Comparison of ENCODE assay signal across 29 cellular contexts in the genomic region with DNA sequence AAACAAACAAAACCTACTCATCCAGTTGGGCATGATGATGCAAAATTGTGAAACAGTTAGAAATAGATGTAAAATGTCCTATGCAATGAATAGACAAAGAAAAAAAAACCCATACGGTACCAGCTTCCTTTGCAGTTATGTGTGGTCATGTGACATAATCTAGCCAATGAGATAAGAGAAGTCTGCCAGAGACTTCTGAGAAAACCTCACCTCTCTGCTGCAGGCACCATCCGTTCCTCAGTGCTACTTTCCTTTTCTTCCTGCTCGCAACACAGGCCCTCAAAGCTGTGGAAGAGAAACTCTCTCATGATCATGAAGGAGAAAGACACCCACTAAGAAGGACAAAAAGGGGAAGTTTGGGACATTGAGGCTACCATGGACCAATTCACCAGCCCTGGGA.
DNase-seq lines count a peak whose midpoint lies in the region; ATAC-seq lines count a peak whose summit lies in the region.
"Had no signal": no experiment of that assay in that cellular context is flagged by ENCODE, and none has a peak within 500 bp of the region (broad histone marks: within the 10 kb centered on the region; RNA-seq: fewer than 3 reads in every experiment).

No MANE protein-coding gene starts in this region.

- H3K27me3 Mint-ChIP-seq in activated naive CD4-positive, alpha-beta T cell treated with anti-CD3 and anti-CD28 coated beads for 36 hours (ENCODE audit: low read depth): no peaks in the 10 kb centered on the region
- H3K27me3 Mint-ChIP-seq in activated T-helper 17 cell treated with anti-CD3 and anti-CD28 coated beads, Interleukin-2, amount 50 U/mL, for 72 hours: peaks cover 3% of the 10 kb centered on the region
- no peaks in the 10 kb centered on the region for H3K27me3 Mint-ChIP-seq in natural killer cell treated with Interleukin-12 subunit alpha and Interleukin-12 subunit beta and Interleukin-15 and Interleukin-18, amount 100 ng/mL, for 72 hours

- DNase-seq in activated naive CD4-positive, alpha-beta T cell treated with anti-CD3 and anti-CD28 coated beads for 36 hours: peak; percentile 62
- no peak for DNase-seq in activated naive CD4-positive, alpha-beta T cell (lab: John Stamatoyannopoulos, UW)
- DNase-seq in NAMALWA (ENCODE audit: low spot score) (peak; percentile 35), trophoblast cell (no peak), NCI-H345 treated with DMSO at 0.1 percent for 48 hours (lab: John Stamatoyannopoulos, UW; ENCODE audit: unreplicated experiment) (no peak), SHP77 treated with DMSO at 0.1 percent for 48 hours (lab: John Stamatoyannopoulos, UW) (no peak)
- peak; percentile 64 for DNase-seq in natural killer cell treated with Interleukin-12 subunit alpha and Interleukin-12 subunit beta and Interleukin-15 and Interleukin-18, amount 100 ng/mL, for 72 hours (ENCODE audit: low spot score)
- DNase-seq: ACHN; activated CD4-positive, alpha-beta T cell treated with anti-CD3 and anti-CD28 coated beads for 1 hour; activated naive CD4-positive, alpha-beta T cell treated with anti-CD3 and anti-CD28 coated beads, Interleukin-2, amount 50 U/mL, for 16 hours; anterior cingulate cortex; cortex of kidney; endodermal cell; foreskin keratinocyte; HCEC 1CT; heart right ventricle; KG1; lower lobe of right lung; MG63; NCI-H1436 treated with DMSO at 0.1 percent for 48 hours; NCI-H2107; NCI-H446 treated with DMSO at 0.1 percent for 48 hours; substantia nigra; upper lobe of left lung had no signal

- no peak overlapping the region for H4K91ac ChIP-seq in trophoblast cell (ENCODE audit: low read depth, low read length)

- no peaks in the 10 kb centered on the region for H3K36me3 ChIP-seq in trophoblast cell (ENCODE audit: control insufficient read depth in 1 of 2, insufficient read depth in 2 of 2, low read length in 2 of 2)
- H3K36me3 ChIP-seq: heart right ventricle, lower lobe of right lung, MG63, upper lobe of left lung had no signal

- H2AK5ac ChIP-seq in trophoblast cell (ENCODE audit: low read length): no peak overlapping the region

- no peaks in the 10 kb centered on the region for H3K27me3 ChIP-seq in trophoblast cell (ENCODE audit: insufficient read depth, low read length)
- H3K27me3 ChIP-seq: MG63, upper lobe of left lung had no signal

- H3K27ac ChIP-seq in trophoblast cell (ENCODE audit: low read depth, low read length): no peak overlapping the region
- H3K27ac ChIP-seq: foreskin keratinocyte, heart right ventricle, lower lobe of right lung, parathyroid adenoma, SK-N-MC, upper lobe of left lung had no signal

- H3K18ac ChIP-seq in trophoblast cell (ENCODE audit: low read length): no peak overlapping the region

- intact Hi-C loops in activated naive CD4-positive, alpha-beta T cell treated with anti-CD3 and anti-CD28 coated beads for 36 hours (cut with micrococcal nuclease): loop anchor here (1.0 kb wide), 2 partner anchors 28 to 57 kb away; no protein-coding TSS in a partner anchor

- no peak overlapping the region for H4K8ac ChIP-seq in trophoblast cell (ENCODE audit: low read depth, low read length)

- H3K4ac ChIP-seq in trophoblast cell (ENCODE audit: low read depth, low read length): no peak overlapping the region

- CTCF ChIA-PET in activated naive CD4-positive, alpha-beta T cell treated with anti-CD3 and anti-CD28 coated beads for 36 hours (lab: Charles Lee): interaction anchor here (1.2 to 3.3 kb wide), 3 partner anchors 12 to 54 kb away, joined by 3 to 19 read pairs (median 4); no protein-coding TSS in a partner anchor

- no peaks in the 10 kb centered on the region for H3K4me1 ChIP-seq in trophoblast cell (ENCODE audit: control insufficient read depth in 1 of 2, insufficient read depth in 2 of 2, low read length in 2 of 2)
- H3K4me1 ChIP-seq: foreskin keratinocyte, heart right ventricle, lower lobe of right lung, parathyroid adenoma, upper lobe of left lung had no signal

- no peaks in the 10 kb centered on the region for H3K79me1 ChIP-seq in trophoblast cell (ENCODE audit: low read length)

- no peaks in the 10 kb centered on the region for H3K79me2 ChIP-seq in trophoblast cell (ENCODE audit: control insufficient read depth, insufficient read depth, low read length, poor library complexity)
- H3K79me2 ChIP-seq: parathyroid adenoma had no signal

- peak; percentile 71 for ATAC-seq in activated T-helper 17 cell treated with anti-CD3 and anti-CD28 coated beads, Interleukin-2, amount 50 U/mL, for 72 hours (replicated peaks)
- peak; percentile 81 to 91 for ATAC-seq in natural killer cell treated with Interleukin-12 subunit alpha and Interleukin-12 subunit beta and Interleukin-15 and Interleukin-18, amount 100 ng/mL, for 72 hours
- ATAC-seq: esophagus mucosa, foreskin keratinocyte, heart right ventricle, lower lobe of right lung had no signal

- peak overlapping the region; percentile 38 for H3K4me3 Mint-ChIP-seq in activated naive CD4-positive, alpha-beta T cell treated with anti-CD3 and anti-CD28 coated beads for 36 hours
- peak overlapping the region; percentile 50 for H3K4me3 Mint-ChIP-seq in activated T-helper 17 cell treated with anti-CD3 and anti-CD28 coated beads, Interleukin-2, amount 50 U/mL, for 72 hours
- peak overlapping the region; percentile 72 for H3K4me3 Mint-ChIP-seq in natural killer cell treated with Interleukin-12 subunit alpha and Interleukin-12 subunit beta and Interleukin-15 and Interleukin-18, amount 100 ng/mL, for 72 hours
- H3K4me3 Mint-ChIP-seq: endodermal cell, neural crest cell had no signal

- H3K23ac ChIP-seq in trophoblast cell (ENCODE audit: low read length): no peak overlapping the region

- no peak overlapping the region for H3K14ac ChIP-seq in trophoblast cell (ENCODE audit: low read length)

- H2BK120ac ChIP-seq in trophoblast cell (ENCODE audit: insufficient read depth, low read length, poor library complexity): no peak overlapping the region

- H3K4me1 Mint-ChIP-seq in activated naive CD4-positive, alpha-beta T cell treated with anti-CD3 and anti-CD28 coated beads for 36 hours (ENCODE audit: low read depth): peaks cover 45% of the 10 kb centered on the region
- H3K4me1 Mint-ChIP-seq in activated T-helper 17 cell treated with anti-CD3 and anti-CD28 coated beads, Interleukin-2, amount 50 U/mL, for 72 hours: peaks cover 35% of the 10 kb centered on the region
- H3K4me1 Mint-ChIP-seq in natural killer cell treated with Interleukin-12 subunit alpha and Interleukin-12 subunit beta and Interleukin-15 and Interleukin-18, amount 100 ng/mL, for 72 hours (ENCODE audit: low read depth in 2 of 2): peaks cover 50 to 52% of the 10 kb centered on the region in 2 donors
- H3K4me1 Mint-ChIP-seq: neural crest cell had no signal

- no peak overlapping the region for H3K9ac ChIP-seq in trophoblast cell (ENCODE audit: low read length)
- H3K9ac ChIP-seq: parathyroid adenoma had no signal

- peaks cover 9% of the 10 kb centered on the region for H3K9me3 ChIP-seq in trophoblast cell (ENCODE audit: insufficient read depth, low read depth, low read length)
- H3K9me3 ChIP-seq: lower lobe of right lung, MG63 had no signal

- whole genome bisulfite sequencing in trophoblast cell (ENCODE audit: extremely low coverage, insufficient coverage, insufficient read length): no CpG with 5 or more reads among the region's 3 CpGs

- no peak overlapping the region for H2BK5ac ChIP-seq in trophoblast cell (ENCODE audit: low read depth, low read length, poor library complexity)

- no peak overlapping the region for H3K4me3 ChIP-seq in trophoblast cell (ENCODE audit: low read depth, low read length)
- H3K4me3 ChIP-seq: heart right ventricle, lower lobe of right lung, MG63, SK-N-MC, upper lobe of left lung had no signal

- H3K9me3 Mint-ChIP-seq in activated naive CD4-positive, alpha-beta T cell treated with anti-CD3 and anti-CD28 coated beads for 36 hours: peaks cover 15% of the 10 kb centered on the region
- H3K9me3 Mint-ChIP-seq in activated T-helper 17 cell treated with anti-CD3 and anti-CD28 coated beads, Interleukin-2, amount 50 U/mL, for 72 hours: peaks cover 10% of the 10 kb centered on the region
- H3K9me3 Mint-ChIP-seq in natural killer cell treated with Interleukin-12 subunit alpha and Interleukin-12 subunit beta and Interleukin-15 and Interleukin-18, amount 100 ng/mL, for 72 hours: peaks cover 6% of the 10 kb centered on the region

- no peak overlapping the region for H2BK12ac ChIP-seq in trophoblast cell (ENCODE audit: low read length)

- no peak overlapping the region for H3K4me2 ChIP-seq in trophoblast cell (ENCODE audit: low read length)

- H2AFZ ChIP-seq in trophoblast cell (ENCODE audit: insufficient read depth, low read length, poor library complexity): no peak overlapping the region
- H2AFZ ChIP-seq: parathyroid adenoma had no signal

- peaks cover 2% of the 10 kb centered on the region for H3K36me3 Mint-ChIP-seq in activated naive CD4-positive, alpha-beta T cell treated with anti-CD3 and anti-CD28 coated beads for 36 hours (ENCODE audit: low read depth)
- H3K36me3 Mint-ChIP-seq in activated T-helper 17 cell treated with anti-CD3 and anti-CD28 coated beads, Interleukin-2, amount 50 U/mL, for 72 hours (ENCODE audit: low read depth): no peaks in the 10 kb centered on the region
- peaks cover 32% of the 10 kb centered on the region for H3K36me3 Mint-ChIP-seq in natural killer cell treated with Interleukin-12 subunit alpha and Interleukin-12 subunit beta and Interleukin-15 and Interleukin-18, amount 100 ng/mL, for 72 hours

- H4K12ac ChIP-seq in trophoblast cell (ENCODE audit: low read depth, low read length): no peak overlapping the region

- H3K27ac Mint-ChIP-seq in activated naive CD4-positive, alpha-beta T cell treated with anti-CD3 and anti-CD28 coated beads for 36 hours: peak overlapping the region; percentile 63
- H3K27ac Mint-ChIP-seq in activated T-helper 17 cell treated with anti-CD3 and anti-CD28 coated beads, Interleukin-2, amount 50 U/mL, for 72 hours: peak overlapping the region; percentile 10
- peak overlapping the region; percentile 81 to 82 for H3K27ac Mint-ChIP-seq in natural killer cell treated with Interleukin-12 subunit alpha and Interleukin-12 subunit beta and Interleukin-15 and Interleukin-18, amount 100 ng/mL, for 72 hours
- H3K27ac Mint-ChIP-seq: endodermal cell had no signal

Comparison
In these comparisons a context has a peak if more than half of its experiments do, and no peak if none do; other contexts are left out.
1. DNase-seq: peak in activated naive CD4-positive, alpha-beta T cell treated with anti-CD3 and anti-CD28 coated beads for 36 hours (single experiment), NAMALWA (single experiment) and natural killer cell treated with Interleukin-12 subunit alpha and Interleukin-12 subunit beta and Interleukin-15 and Interleukin-18, amount 100 ng/mL, for 72 hours (single experiment); none in activated naive CD4-positive, alpha-beta T cell (0 of 4), trophoblast cell (0 of 2), NCI-H345 treated with DMSO at 0.1 percent for 48 hours (single experiment) and SHP77 treated with DMSO at 0.1 percent for 48 hours (single experiment).
2. H3K27ac Mint-ChIP-seq: peak in every context shown above with its lines; median percentile 82 in natural killer cell treated with Interleukin-12 subunit alpha and Interleukin-12 subunit beta and Interleukin-15 and Interleukin-18, amount 100 ng/mL, for 72 hours; 63 in activated naive CD4-positive, alpha-beta T cell treated with anti-CD3 and anti-CD28 coated beads for 36 hours; 10 in activated T-helper 17 cell treated with anti-CD3 and anti-CD28 coated beads, Interleukin-2, amount 50 U/mL, for 72 hours.
3. Peak in every context shown above with its lines, with median percentiles within 50 percentile points of each other: H3K4me3 Mint-ChIP-seq.